8 cellular contexts compared by ENCODE assay signal in the genomic region with DNA sequence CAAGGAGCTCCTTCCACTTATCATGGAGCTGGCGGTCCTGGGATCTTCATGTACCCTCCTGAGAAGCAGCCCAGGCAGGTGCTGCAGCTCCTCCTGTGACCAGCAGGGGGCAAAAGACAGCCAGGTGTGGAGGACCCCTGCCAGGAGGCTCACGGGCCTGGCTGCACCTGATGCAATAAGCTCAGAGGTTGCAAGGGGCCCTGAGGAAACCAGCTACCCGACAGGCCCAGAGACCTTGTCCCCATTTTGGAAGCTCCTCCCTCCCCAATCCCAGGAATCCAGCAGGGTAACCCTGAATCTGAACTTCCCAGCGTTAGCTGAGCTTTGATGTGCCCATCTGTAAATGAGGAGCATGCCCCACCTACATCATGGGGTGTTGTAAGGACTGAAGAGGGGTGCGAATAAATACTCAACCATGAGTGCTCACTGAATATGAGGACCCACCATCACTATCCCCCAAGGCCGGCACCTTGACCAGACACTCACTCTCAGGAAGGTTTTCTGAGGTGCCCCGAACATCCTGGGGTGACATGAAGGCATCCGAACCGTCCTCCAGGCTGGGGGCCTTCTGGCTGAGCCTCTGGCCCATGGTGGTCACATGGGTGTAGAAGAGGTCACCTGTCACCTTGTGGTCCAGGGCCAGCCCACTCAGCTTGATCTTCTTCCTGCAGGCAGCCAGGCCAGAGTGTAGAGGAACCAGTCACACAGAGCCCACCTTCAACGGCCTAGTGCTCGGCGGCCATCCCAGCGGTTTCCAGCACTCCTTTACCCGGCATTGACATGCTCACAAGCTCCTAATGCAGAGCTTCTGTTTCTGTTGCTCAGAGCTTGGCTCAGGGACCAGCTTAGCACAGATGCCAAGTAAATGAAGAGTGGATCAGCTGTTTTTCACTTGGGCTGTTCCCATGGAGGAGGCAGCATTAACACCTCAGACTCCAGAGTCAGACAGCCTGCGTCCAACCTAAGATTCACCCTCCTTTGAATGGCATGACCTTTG.
DNase-seq lines count a peak whose midpoint lies in the region; FAIRE-seq and TF ChIP-seq lines count a peak whose summit lies in the region.

No MANE protein-coding gene starts in this region.

- H3K4me1 Mint-ChIP-seq in T-helper 2 cell treated with Interferon-gamma antibody and Interleukin-4, amounts not matched to agents 5 μg/mL and 100 μg/mL, for 36 hours (ENCODE audit: low read depth): peaks cover 9% of the 10 kb centered on the region

- H3K27ac Mint-ChIP-seq in T-helper 2 cell treated with Interferon-gamma antibody and Interleukin-4, amounts not matched to agents 5 μg/mL and 100 μg/mL, for 36 hours: peak overlapping the region; percentile 45

- H3K36me3 Mint-ChIP-seq in T-helper 2 cell treated with Interferon-gamma antibody and Interleukin-4, amounts not matched to agents 5 μg/mL and 100 μg/mL, for 36 hours (ENCODE audit: low read depth): peaks cover 18% of the 10 kb centered on the region

- TF ChIP-seq CTCF in astrocyte of the spinal cord (IDR thresholded peaks at IDR 0.05; ENCODE audit: low read depth, low read length): peak; percentile 96

- H3K9me3 Mint-ChIP-seq in T-helper 2 cell treated with Interferon-gamma antibody and Interleukin-4, amounts not matched to agents 5 μg/mL and 100 μg/mL, for 36 hours: no peaks in the 10 kb centered on the region

- H3K4me3 Mint-ChIP-seq in T-helper 2 cell treated with Interferon-gamma antibody and Interleukin-4, amounts not matched to agents 5 μg/mL and 100 μg/mL, for 36 hours: no peak overlapping the region

- no peaks in the 10 kb centered on the region for H3K27me3 Mint-ChIP-seq in T-helper 2 cell treated with Interferon-gamma antibody and Interleukin-4, amounts not matched to agents 5 μg/mL and 100 μg/mL, for 36 hours (ENCODE audit: low read depth)

- DNase-seq in Ammon's horn (ENCODE audit: low spot score): peak; percentile 70
- no peak for DNase-seq in GM19239 (ENCODE audit: insufficient read length, low spot score)
- DNase-seq in HUDEP-2 (lab: John Stamatoyannopoulos, UW; ENCODE audit: unreplicated experiment in 76 of 76): peak in 39 of 76 experiments; percentile 5 to 47 (median 24)
- DNase-seq in T-helper 2 cell treated with Interferon-gamma antibody and Interleukin-4, amounts not matched to agents 5 μg/mL and 100 μg/mL, for 36 hours (ENCODE audit: low spot score): peak; percentile 30
- peak; percentile 30 for DNase-seq in astrocyte of the spinal cord (ENCODE audit: low read depth, low spot score)
- DNase-seq in left kidney (ENCODE audit: low read depth, low spot score): peak; percentile 83
- peak; percentile 63 for DNase-seq in stimulated activated CD8-positive, alpha-beta memory T cell treated with anti-CD3 and anti-CD28 coated beads, Interleukin-12 subunit alpha, Interleukin-12 subunit beta, amount 100 ng/mL, for 1 hour (ENCODE audit: low read depth)
- DNase-seq in OCI-M2 (lab: John Stamatoyannopoulos, UW; ENCODE audit: unreplicated experiment): no peak

- in situ Hi-C loops in astrocyte of the spinal cord (cut with HindIII; ENCODE audit: low sequenced_read_pairs): no loop called here

- peak; percentile 91 for FAIRE-seq in GM19239 (lab: Jason Lieb, UNC)

- H3K4me3 ChIP-seq in astrocyte of the spinal cord (ENCODE audit: low read depth, low read length): no peak overlapping the region

Comparison
In these comparisons a context has a peak if more than half of its experiments do, and no peak if none do; other contexts are left out.
1. DNase-seq: peak in Ammon's horn (single experiment), HUDEP-2 (39 of 76), T-helper 2 cell treated with Interferon-gamma antibody and Interleukin-4, amounts not matched to agents 5 μg/mL and 100 μg/mL, for 36 hours (single experiment), astrocyte of the spinal cord (single experiment), left kidney (single experiment) and stimulated activated CD8-positive, alpha-beta memory T cell treated with anti-CD3 and anti-CD28 coated beads, Interleukin-12 subunit alpha, Interleukin-12 subunit beta, amount 100 ng/mL, for 1 hour (single experiment); none in GM19239 (single experiment) and OCI-M2 (single experiment).